1 cellular context compared by ENCODE assay signal in genomic region chr10:101939718-101940117, GRCh38.
TF ChIP-seq lines count a peak whose summit lies in the region.

No MANE protein-coding gene starts in this region.

TF ChIP-seq in HCT116, 20 proteins besides CTCF, POLR2A, EP300 and RAD21 (continued from another document):
- TF ChIP-seq ZNF274 (IDR thresholded peaks at IDR 0.05; ENCODE audit: low read depth, low read length) (no peak), ELF1 (IDR thresholded peaks at IDR 0.05; ENCODE audit: borderline replicate concordance, low read depth) (no peak)
- TF ChIP-seq, protein P1, sequence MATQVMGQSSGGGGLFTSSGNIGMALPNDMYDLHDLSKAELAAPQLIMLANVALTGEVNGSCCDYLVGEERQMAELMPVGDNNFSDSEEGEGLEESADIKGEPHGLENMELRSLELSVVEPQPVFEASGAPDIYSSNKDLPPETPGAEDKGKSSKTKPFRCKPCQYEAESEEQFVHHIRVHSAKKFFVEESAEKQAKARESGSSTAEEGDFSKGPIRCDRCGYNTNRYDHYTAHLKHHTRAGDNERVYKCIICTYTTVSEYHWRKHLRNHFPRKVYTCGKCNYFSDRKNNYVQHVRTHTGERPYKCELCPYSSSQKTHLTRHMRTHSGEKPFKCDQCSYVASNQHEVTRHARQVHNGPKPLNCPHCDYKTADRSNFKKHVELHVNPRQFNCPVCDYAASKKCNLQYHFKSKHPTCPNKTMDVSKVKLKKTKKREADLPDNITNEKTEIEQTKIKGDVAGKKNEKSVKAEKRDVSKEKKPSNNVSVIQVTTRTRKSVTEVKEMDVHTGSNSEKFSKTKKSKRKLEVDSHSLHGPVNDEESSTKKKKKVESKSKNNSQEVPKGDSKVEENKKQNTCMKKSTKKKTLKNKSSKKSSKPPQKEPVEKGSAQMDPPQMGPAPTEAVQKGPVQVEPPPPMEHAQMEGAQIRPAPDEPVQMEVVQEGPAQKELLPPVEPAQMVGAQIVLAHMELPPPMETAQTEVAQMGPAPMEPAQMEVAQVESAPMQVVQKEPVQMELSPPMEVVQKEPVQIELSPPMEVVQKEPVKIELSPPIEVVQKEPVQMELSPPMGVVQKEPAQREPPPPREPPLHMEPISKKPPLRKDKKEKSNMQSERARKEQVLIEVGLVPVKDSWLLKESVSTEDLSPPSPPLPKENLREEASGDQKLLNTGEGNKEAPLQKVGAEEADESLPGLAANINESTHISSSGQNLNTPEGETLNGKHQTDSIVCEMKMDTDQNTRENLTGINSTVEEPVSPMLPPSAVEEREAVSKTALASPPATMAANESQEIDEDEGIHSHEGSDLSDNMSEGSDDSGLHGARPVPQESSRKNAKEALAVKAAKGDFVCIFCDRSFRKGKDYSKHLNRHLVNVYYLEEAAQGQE (IDR thresholded peaks at IDR 0.05; ENCODE audit: low read depth), result no peak
